In genomic region chr6:36985384-36985962, GRCh38 we compare ENCODE assay signal across 8 cellular contexts. TPM values are rescaled to one million over a fixed set of nuclear protein-coding genes. Genes with fewer than 3 reads are reported as not detected.
DNase-seq lines count a peak whose midpoint lies in the region; ATAC-seq and TF ChIP-seq lines count a peak whose summit lies in the region.

No MANE protein-coding gene starts in this region.

- H3K4me3 ChIP-seq in OCI-LY3 (ENCODE audit: low read length), result peak overlapping the region; percentile 90
- peak overlapping the region; percentile 92 to 94 for H3K4me3 ChIP-seq in stomach smooth muscle (ENCODE audit: low read length in 2 of 2)

- H3K4me1 ChIP-seq in OCI-LY3 (ENCODE audit: low read length) (peaks cover 22% of the 10 kb centered on the region), foreskin keratinocyte (peaks cover 8% of the 10 kb centered on the region), stomach smooth muscle (ENCODE audit: control insufficient read depth, insufficient read depth, low read length) (peaks cover 48% of the 10 kb centered on the region)

- H3K79me2 ChIP-seq in OCI-LY3 (ENCODE audit: low read length), result peaks cover 57% of the 10 kb centered on the region

- ATAC-seq in foreskin keratinocyte (no peak), GM21447 (IDR thresholded peaks at IDR 0.05; ENCODE audit: unreplicated experiment) (no peak)

- peak overlapping the region; percentile 86 for H3K4me2 ChIP-seq in OCI-LY3 (ENCODE audit: low read length)

- H3K9me3 ChIP-seq in OCI-LY3 (ENCODE audit: insufficient read depth, low read length) (no peaks in the 10 kb centered on the region), stomach smooth muscle (ENCODE audit: control insufficient read depth in 2 of 2, low read length in 2 of 2) (no peaks in the 10 kb centered on the region)

- peak overlapping the region; percentile 82 for H3K9ac ChIP-seq in OCI-LY3 (ENCODE audit: low read length)
- peak overlapping the region; percentile 88 to 89 for H3K9ac ChIP-seq in stomach smooth muscle (ENCODE audit: low read length in 2 of 2)

- TF ChIP-seq CTCF in OCI-LY3 (IDR thresholded peaks at IDR 0.05; ENCODE audit: low read depth, low read length) (no peak), foreskin keratinocyte (conservative IDR thresholded peaks at IDR 0.05) (no peak), GM20000 (IDR thresholded peaks at IDR 0.05; ENCODE audit: extremely low read depth, missing control alignments) (no peak)

- H3K36me3 ChIP-seq in OCI-LY3 (replicated peaks; ENCODE audit: low read depth, low read length) (peaks cover 1% of the 10 kb centered on the region), stomach smooth muscle (ENCODE audit: control insufficient read depth in 2 of 2, insufficient read depth in 2 of 2, low read length in 2 of 2) (peaks cover 0 to 2% of the 10 kb centered on the region in 2 donors)

- H4K20me1 ChIP-seq in OCI-LY3 (ENCODE audit: insufficient read depth, low read length), result peaks cover 40% of the 10 kb centered on the region

- peak overlapping the region; percentile 16 for H3K27ac ChIP-seq in OCI-LY3 (ENCODE audit: low read length)
- peak overlapping the region; percentile 78 for H3K27ac ChIP-seq in foreskin keratinocyte
- peak overlapping the region; percentile 96 for H3K27ac ChIP-seq in stomach smooth muscle (ENCODE audit: low read length)

- peak; percentile 77 for DNase-seq in NCI-H748 (lab: John Stamatoyannopoulos, UW; ENCODE audit: unreplicated experiment)
- DNase-seq in NCI-H748 treated with DMSO at 0.1 percent for 48 hours (lab: John Stamatoyannopoulos, UW), result no peak
- no peak for DNase-seq in foreskin keratinocyte
- no peak for DNase-seq in GM20000 (ENCODE audit: low spot score)
- DNase-seq in NCI-H2171 treated with DMSO at 0.1 percent for 48 hours (lab: John Stamatoyannopoulos, UW), result no peak

- no peak overlapping the region for H2AFZ ChIP-seq in OCI-LY3 (ENCODE audit: low read depth, low read length)

- H3K27me3 ChIP-seq in OCI-LY3 (ENCODE audit: low read depth, low read length) (peaks cover 8% of the 10 kb centered on the region), foreskin keratinocyte (peaks cover 4% of the 10 kb centered on the region), stomach smooth muscle (ENCODE audit: control insufficient read depth in 1 of 2, insufficient read depth in 2 of 2, low read length in 2 of 2) (no peaks in the 10 kb centered on the region)

RNA-seq across cellular contexts. Expression of gene MTCH1, which starts 0.5 kb away (rescaled TPM):
- 149 and 162 TPM in 2 replicates for total RNA-seq in foreskin keratinocyte
- polyA plus RNA-seq in foreskin keratinocyte, result 143 and 150 TPM in 2 replicates

RNA-seq across cellular contexts. Expression of gene FGD2, which starts 20.0 kb away (rescaled TPM):
- 0.07 and 0.14 TPM in 2 replicates for total RNA-seq in foreskin keratinocyte
- 0.04 TPM in 1 of 2 replicates, not detected in the other for polyA plus RNA-seq in foreskin keratinocyte

RNA-seq across cellular contexts. Expression of gene PI16, which starts 30.9 kb away (rescaled TPM):
- total RNA-seq in foreskin keratinocyte, result not detected in 2 replicates
- polyA plus RNA-seq in foreskin keratinocyte, result 0.02 TPM in 1 of 2 replicates, not detected in the other

Comparison
In these comparisons a context has a peak if more than half of its experiments do, and no peak if none do; other contexts are left out.
1. H3K27ac ChIP-seq: peak in every context shown above with its lines; median percentile 96 in stomach smooth muscle; 78 in foreskin keratinocyte; 16 in OCI-LY3.